8 cellular contexts compared by ENCODE assay signal in genomic region chr1:46667782-46668760, GRCh38.
A peak's percentile ranks its signal among the peaks of the same experiment; 100 is the strongest.
DNase-seq lines count a peak whose midpoint lies in the region; ATAC-seq and TF ChIP-seq lines count a peak whose summit lies in the region.

ATPAF1 (minus strand) TSS chr1:46668364; CDS start chr1:46668322, 42 bp downstream.

- peak within 1 kb of the TSS; percentile 29 to 86 for H3K27ac Mint-ChIP-seq in effector memory CD8-positive, alpha-beta T cell

- H3K27me3 Mint-ChIP-seq in effector memory CD8-positive, alpha-beta T cell = no peaks in the 10 kb centered on the region

- DNase-seq in AG10803 (ENCODE audit: low read depth) (peak; percentile 75), NCI-H82 (lab: John Stamatoyannopoulos, UW) (peak; percentile 76), medulla oblongata (ENCODE audit: extremely low spot score) (peak; percentile 62)
- peak; percentile 4 to 30 for DNase-seq in activated CD8-positive, alpha-beta memory T cell treated with anti-CD3 and anti-CD28 coated beads for 1 hour (ENCODE audit: extremely low read depth in 1 of 2, low read depth in 1 of 2)
- peak; percentile 37 to 48 (median 39) for DNase-seq in effector memory CD8-positive, alpha-beta T cell
- DNase-seq in stimulated activated CD8-positive, alpha-beta memory T cell treated with anti-CD3 and anti-CD28 coated beads, Interleukin-12 subunit alpha, Interleukin-12 subunit beta, amount 100 ng/mL, for 1 hour (ENCODE audit: low read depth) = peak; percentile 18

- peak within 1 kb of the TSS; percentile 71 for H3K4me3 ChIP-seq in AG10803 (ENCODE audit: low read length)

- H3K4me1 Mint-ChIP-seq in effector memory CD8-positive, alpha-beta T cell (ENCODE audit: low read depth in 2 of 2) = peaks cover 15 to 20% of the 10 kb centered on the region in 2 donors

- no peak within 1 kb of the TSS for H3K4me3 Mint-ChIP-seq in effector memory CD8-positive, alpha-beta T cell

- TF ChIP-seq CTCF in AG10803 (conservative IDR thresholded peaks at IDR 0.05; ENCODE audit: low read length) = no peak

- peaks cover 7% of the 10 kb centered on the region for H3K36me3 Mint-ChIP-seq in effector memory CD8-positive, alpha-beta T cell (ENCODE audit: insufficient read depth)

- ATAC-seq in GM19025 (IDR thresholded peaks at IDR 0.05; ENCODE audit: low read depth, unreplicated experiment) (peak; percentile 73), HG03280 (IDR thresholded peaks at IDR 0.05; ENCODE audit: unreplicated experiment) (peak; percentile 74)
- peak; percentile 88 for ATAC-seq in effector memory CD8-positive, alpha-beta T cell (replicated peaks)

- H3K9me3 Mint-ChIP-seq in effector memory CD8-positive, alpha-beta T cell = no peaks in the 10 kb centered on the region

Comparison
In these comparisons a context has a peak if more than half of its experiments do, and no peak if none do; other contexts are left out.
1. Peak in every context shown above with its lines: DNase-seq, ATAC-seq and H3K4me3 ChIP-seq.
2. DNase-seq: peak in every context shown above with its lines; median percentile 76 in NCI-H82; 75 in AG10803; 62 in medulla oblongata; 39 in effector memory CD8-positive, alpha-beta T cell; 18 in stimulated activated CD8-positive, alpha-beta memory T cell treated with anti-CD3 and anti-CD28 coated beads, Interleukin-12 subunit alpha, Interleukin-12 subunit beta, amount 100 ng/mL, for 1 hour; 17 in activated CD8-positive, alpha-beta memory T cell treated with anti-CD3 and anti-CD28 coated beads for 1 hour.